16 cellular contexts compared by ENCODE assay signal in the genomic region with DNA sequence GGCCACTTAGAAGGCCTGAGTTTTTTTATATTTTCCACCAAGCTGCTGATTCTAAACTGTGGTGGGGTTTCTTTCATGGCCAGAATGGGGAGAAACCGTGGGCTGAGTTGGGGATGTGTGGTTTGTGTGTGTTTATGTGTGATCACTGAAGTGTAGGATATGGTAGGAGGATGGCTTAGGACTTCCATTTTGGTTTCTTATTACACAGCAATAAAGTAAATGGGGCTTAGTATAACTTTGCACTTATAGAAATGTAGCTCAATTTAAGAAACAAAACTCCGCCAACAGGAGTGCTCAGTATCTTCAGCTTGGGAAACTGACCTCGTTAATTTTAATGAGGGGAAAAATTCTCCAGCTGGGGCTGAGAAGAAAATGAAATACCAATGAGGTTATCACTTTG.
DNase-seq lines count a peak whose midpoint lies in the region; ATAC-seq, FAIRE-seq and TF ChIP-seq lines count a peak whose summit lies in the region.
"Had no signal": no experiment of that assay in that cellular context is flagged by ENCODE, and none has a peak within 500 bp of the region (broad histone marks: within the 10 kb centered on the region; RNA-seq: fewer than 3 reads in every experiment).

No MANE protein-coding gene starts in this region.

- no peaks in the 10 kb centered on the region for H3K36me3 Mint-ChIP-seq in glutamatergic neuron (ENCODE audit: unreplicated experiment)
- H3K36me3 Mint-ChIP-seq: activated naive CD4-positive, alpha-beta T cell treated with anti-CD3 and anti-CD28 coated beads, Interleukin-2, amount 50 U/mL, for 24 hours had no signal

- H3K4me3 ChIP-seq in SK-N-MC, result no peak overlapping the region
- no peak overlapping the region for H3K4me3 ChIP-seq in psoas muscle

- no peak overlapping the region for H3K9ac ChIP-seq in SK-N-MC (ENCODE audit: insufficient read length)

- no peaks in the 10 kb centered on the region for H3K27me3 Mint-ChIP-seq in glutamatergic neuron (ENCODE audit: unreplicated experiment)

- H3K4me3 Mint-ChIP-seq in glutamatergic neuron (ENCODE audit: unreplicated experiment), result peak overlapping the region; percentile 25
- H3K4me3 Mint-ChIP-seq: activated naive CD4-positive, alpha-beta T cell treated with anti-CD3 and anti-CD28 coated beads, Interleukin-2, amount 50 U/mL, for 24 hours had no signal

- WGBS in psoas muscle, 3 donors, result 60 to 78% (median 68%) methylated on average over 3 of the region's 3 CpGs

- H3K9me3 Mint-ChIP-seq in glutamatergic neuron (ENCODE audit: unreplicated experiment), result peaks cover 2% of the 10 kb centered on the region
- H3K9me3 Mint-ChIP-seq: activated naive CD4-positive, alpha-beta T cell treated with anti-CD3 and anti-CD28 coated beads, Interleukin-2, amount 50 U/mL, for 24 hours had no signal

- H3K36me3 ChIP-seq in SK-N-MC (ENCODE audit: insufficient read depth, low read length), result peaks cover 18% of the 10 kb centered on the region; the same call in 1 of the 2 replicates
- H3K36me3 ChIP-seq in psoas muscle (ENCODE audit: insufficient read depth in 1 of 2, low read depth in 1 of 2), result no peaks in the 10 kb centered on the region

- ATAC-seq in psoas muscle, result no peak
- ATAC-seq in HG02610 (IDR thresholded peaks at IDR 0.05; ENCODE audit: unreplicated experiment), result no peak
- no peak for ATAC-seq in GM18907 (IDR thresholded peaks at IDR 0.05; ENCODE audit: unreplicated experiment)

- H3K27ac Mint-ChIP-seq in glutamatergic neuron (ENCODE audit: unreplicated experiment), result no peak overlapping the region
- H3K27ac Mint-ChIP-seq: activated naive CD4-positive, alpha-beta T cell treated with anti-CD3 and anti-CD28 coated beads, Interleukin-2, amount 50 U/mL, for 24 hours had no signal

- H3K9me3 ChIP-seq in SK-N-MC (ENCODE audit: low read depth, low read length), result no peaks in the 10 kb centered on the region
- no peaks in the 10 kb centered on the region for H3K9me3 ChIP-seq in psoas muscle

- peaks cover 32% of the 10 kb centered on the region for H3K4me1 Mint-ChIP-seq in glutamatergic neuron (ENCODE audit: low read depth, unreplicated experiment)
- H3K4me1 Mint-ChIP-seq: activated naive CD4-positive, alpha-beta T cell treated with anti-CD3 and anti-CD28 coated beads, Interleukin-2, amount 50 U/mL, for 24 hours had no signal

- H3K27ac ChIP-seq in SK-N-MC (peak overlapping the region; percentile 87), psoas muscle (peak overlapping the region; percentile 95)

- no peak for FAIRE-seq in frontal cortex (lab: Jason Lieb, UNC)

- TF ChIP-seq CTCF in glutamatergic neuron (IDR thresholded peaks at IDR 0.05; ENCODE audit: partially characterized antibody, unreplicated experiment) (no peak), psoas muscle (IDR thresholded peaks at IDR 0.05) (no peak), GM13977 (IDR thresholded peaks at IDR 0.05; ENCODE audit: extremely low read depth, insufficient read depth, missing control alignments) (no peak)

- intact Hi-C loops in psoas muscle (cut with DNase I), result loop anchor here in 1 of 2 donors (5.0 kb wide), 1 partner anchor 71 kb away; no protein-coding TSS in a partner anchor

- H3K4me1 ChIP-seq in psoas muscle, result peaks cover 84% of the 10 kb centered on the region

- in situ Hi-C loops in GM13977 (cut with MboI; ENCODE audit: low pct_unique_long_range_greater_than_20kb, low sequenced_read_pairs, unreplicated experiment), result no loop called here

- no peaks in the 10 kb centered on the region for H3K27me3 ChIP-seq in psoas muscle (ENCODE audit: insufficient read depth in 3 of 3, low read length in 2 of 3)

- DNase-seq in EH (ENCODE audit: low read depth), result peak; percentile 40
- no peak for DNase-seq in SK-N-MC (ENCODE audit: low read depth, low spot score)
- DNase-seq in glutamatergic neuron, result no peak
- no peak for DNase-seq in psoas muscle
- DNase-seq in frontal cortex (ENCODE audit: low spot score in 2 of 2), result no peak
- no peak for DNase-seq in GM13977 (ENCODE audit: low spot score)
- DNase-seq: activated CD4-positive, alpha-beta T cell treated with anti-CD3 and anti-CD28 coated beads for 4 hours; AML-193; central memory CD4-positive, alpha-beta T cell; foreskin melanocyte; KG1; NCI-H1417; SHP77 had no signal
